Comparison of ENCODE assay signal across 10 cellular contexts in the genomic region with DNA sequence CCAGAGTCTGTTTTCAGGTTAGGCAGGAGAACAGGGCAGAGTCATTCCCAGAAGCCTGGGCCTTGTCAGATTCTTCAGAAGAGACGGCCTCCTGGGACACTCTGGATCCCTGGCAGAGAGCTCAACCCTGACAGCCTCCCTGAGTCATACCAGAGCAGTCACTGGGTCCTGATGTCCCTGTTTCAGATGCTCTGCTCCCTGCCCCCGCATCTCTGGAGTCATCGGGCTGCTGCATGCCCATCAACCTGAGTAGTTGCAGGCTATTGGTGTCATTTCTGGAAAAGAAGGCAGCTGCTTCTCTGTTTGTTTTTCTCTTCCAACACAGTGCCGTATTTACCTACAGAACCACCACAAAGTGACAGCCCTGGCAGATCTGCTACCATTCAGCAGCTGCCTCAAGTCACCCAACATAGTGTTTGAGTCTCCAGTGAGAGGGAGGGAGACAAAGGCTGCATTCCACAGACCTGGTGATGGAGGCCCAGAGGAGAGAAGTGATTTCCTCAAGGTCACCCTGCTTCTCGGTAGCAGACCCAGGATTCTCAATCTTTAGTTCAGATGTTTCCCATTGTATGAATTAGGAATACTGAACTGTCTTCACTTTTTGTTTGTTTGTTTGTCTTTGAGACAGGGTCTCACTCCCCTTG.
A peak's percentile ranks its signal among the peaks of the same experiment; 100 is the strongest.
DNase-seq lines count a peak whose midpoint lies in the region; ATAC-seq, FAIRE-seq and TF ChIP-seq lines count a peak whose summit lies in the region.
"Had no signal": no experiment of that assay in that cellular context is flagged by ENCODE, and none has a peak within 500 bp of the region (broad histone marks: within the 10 kb centered on the region; RNA-seq: fewer than 3 reads in every experiment).

No MANE protein-coding gene starts in this region.

- no TSS peak for BruUV-seq in K562 (replicated peaks; lab: Mats Ljungman, UMichigan)

- H3K27ac Mint-ChIP-seq in CD4-positive, alpha-beta memory T cell: peak overlapping the region in 1 of 7 donors; percentile 48

- no peaks in the 10 kb centered on the region for H4K20me1 ChIP-seq in K562 (replicated peaks; ENCODE audit: control insufficient read depth, insufficient read depth, low read length)
- H4K20me1 ChIP-seq: BLaER1 treated with 17β-estradiol and CSF1 and Interleukin-3, amounts not matched to agents 10 nM and 100 nM had no signal

- H3K9me3 Mint-ChIP-seq in CD4-positive, alpha-beta memory T cell: peaks cover 0 to 2% (median 0%) of the 10 kb centered on the region in 8 donors

- peak; percentile 29 for FAIRE-seq in K562 (lab: Jason Lieb, UNC)

- TF ChIP-seq POLR2A in NB4 (IDR thresholded peaks at IDR 0.05; ENCODE audit: extremely low read depth, insufficient read length) (no peak), K562 (conservative IDR thresholded peaks at IDR 0.05) (no peak)

- H3K4me3 ChIP-seq in right atrium auricular region (no peak overlapping the region), NB4 (ENCODE audit: low read depth, low read length) (no peak overlapping the region), K562 (no peak overlapping the region)
- no peak overlapping the region for H3K4me3 ChIP-seq in CD4-positive, alpha-beta memory T cell (ENCODE audit: low read length in 2 of 2)
- H3K4me3 ChIP-seq: BLaER1 treated with 17β-estradiol and CSF1 and Interleukin-3, amounts not matched to agents 10 nM and 100 nM had no signal

- in situ Hi-C loops in K562 (cut with MboI): no loop called here

- H3K27ac ChIP-seq in right atrium auricular region (peak overlapping the region in 1 of 2 donors; percentile 24), K562 (ENCODE audit: extremely low read depth, low read depth, low read length) (no peak overlapping the region)
- H3K27ac ChIP-seq in CD4-positive, alpha-beta memory T cell (ENCODE audit: low read depth, low read length): no peak overlapping the region
- H3K27ac ChIP-seq: BLaER1 treated with 17β-estradiol and CSF1 and Interleukin-3, amounts not matched to agents 10 nM and 100 nM had no signal

- TF ChIP-seq CTCF in right atrium auricular region (IDR thresholded peaks at IDR 0.05) (no peak), NB4 (IDR thresholded peaks at IDR 0.05; ENCODE audit: low read depth, low read length) (no peak), K562 (IDR thresholded peaks at IDR 0.05 in 2 of 3, conservative IDR thresholded peaks at IDR 0.05 in 1 of 3; ENCODE audit: insufficient read depth in 2 of 3, low read depth in 1 of 3, low read length in 3 of 3) (no peak)

- POLR2A ChIA-PET in K562 (lab: Yijun Ruan, JAX): interaction anchor here (0.8 kb wide), 1 partner anchor 9 kb away, joined by 3 read pairs; no protein-coding TSS in a partner anchor
- POLR2A ChIA-PET in CD4-positive, alpha-beta memory T cell (lab: Charles Lee; ENCODE audit: partially characterized antibody): no interaction called here

- no peaks in the 10 kb centered on the region for H3K27me3 ChIP-seq in right atrium auricular region
- no peaks in the 10 kb centered on the region for H3K27me3 ChIP-seq in K562 (ENCODE audit: control insufficient read depth in 2 of 2, insufficient read depth in 2 of 2, low read length in 2 of 2)
- H3K27me3 ChIP-seq in CD4-positive, alpha-beta memory T cell (ENCODE audit: insufficient read depth, low read length): no peaks in the 10 kb centered on the region
- H3K27me3 ChIP-seq: BLaER1 treated with 17β-estradiol and CSF1 and Interleukin-3, amounts not matched to agents 10 nM and 100 nM had no signal

- H3K4me1 ChIP-seq in right atrium auricular region (peaks cover 0 to 7% of the 10 kb centered on the region in 2 donors), K562 (replicated peaks in 1 of 2; ENCODE audit: control insufficient read depth in 2 of 2, insufficient read depth in 2 of 2, low read length in 2 of 2) (peaks cover 17 to 27% of the 10 kb centered on the region in 2 experiments)
- no peaks in the 10 kb centered on the region for H3K4me1 ChIP-seq in CD4-positive, alpha-beta memory T cell (ENCODE audit: insufficient read depth, low read length)

- intact Hi-C loops in Right ventricle myocardium inferior (cut with DNase I): loop anchor here (5.0 kb wide), 1 partner anchor 144 kb away; a partner anchor contains a TSS
- intact Hi-C loops in K562 (cut with micrococcal nuclease): no loop called here
- intact Hi-C loops in CD4-positive, alpha-beta memory T cell (cut with micrococcal nuclease): no loop called here

- ATAC-seq in Right ventricle myocardium inferior (peak; percentile 86), K562 (peak; percentile 39)
- ATAC-seq: Panc1 had no signal

- no peaks in the 10 kb centered on the region for H3K9me1 ChIP-seq in K562 (ENCODE audit: control insufficient read depth, insufficient read depth, low read length)

- no peaks in the 10 kb centered on the region for H3K36me3 ChIP-seq in right atrium auricular region
- no peaks in the 10 kb centered on the region for H3K36me3 ChIP-seq in K562 (ENCODE audit: control insufficient read depth, insufficient read depth, low read length)
- no peaks in the 10 kb centered on the region for H3K36me3 ChIP-seq in CD4-positive, alpha-beta memory T cell (ENCODE audit: insufficient read depth, low read length)
- H3K36me3 ChIP-seq: BLaER1 treated with 17β-estradiol and CSF1 and Interleukin-3, amounts not matched to agents 10 nM and 100 nM had no signal

- CTCF ChIA-PET in K562 (lab: Yijun Ruan, JAX; ENCODE audit: low intra/inter-chr PET ratio): no interaction called here
- CTCF ChIA-PET in CD4-positive, alpha-beta memory T cell (lab: Charles Lee; ENCODE audit: partially characterized antibody): no interaction called here

- WGBS in K562 (ENCODE audit: insufficient coverage, low coverage, missing lambda C conversion rate): 46% methylated on average over 5 of the region's 5 CpGs

- no peaks in the 10 kb centered on the region for H3K36me3 Mint-ChIP-seq in CD4-positive, alpha-beta memory T cell

- no peaks in the 10 kb centered on the region for H3K9me3 ChIP-seq in right atrium auricular region
- no peaks in the 10 kb centered on the region for H3K9me3 ChIP-seq in K562 (replicated peaks; ENCODE audit: control insufficient read depth, insufficient read depth, low read depth, low read length)
- H3K9me3 ChIP-seq in CD4-positive, alpha-beta memory T cell (ENCODE audit: control insufficient read depth in 1 of 2, low read length in 2 of 2): no peaks in the 10 kb centered on the region

- no peaks in the 10 kb centered on the region for H3K27me3 Mint-ChIP-seq in CD4-positive, alpha-beta memory T cell

- TF ChIP-seq RAD21 in K562 (CRISPR knock-in tag; conservative IDR thresholded peaks at IDR 0.05 in 1 of 2, IDR thresholded peaks at IDR 0.05 in 1 of 2): no peak

- no peak overlapping the region for H3K4me3 Mint-ChIP-seq in CD4-positive, alpha-beta memory T cell

- no peaks in the 10 kb centered on the region for H3K4me1 Mint-ChIP-seq in CD4-positive, alpha-beta memory T cell

- no peak overlapping the region for H3K9ac ChIP-seq in K562 (ENCODE audit: insufficient read depth in 1 of 2, low read depth in 2 of 2, low read length in 2 of 2)

- no peak for DNase-seq in Right ventricle myocardium inferior (ENCODE audit: missing footprints)
- DNase-seq in right atrium auricular region (ENCODE audit: low spot score): no peak
- peak; percentile 24 for DNase-seq in NB4 (ENCODE audit: low read depth)
- DNase-seq in K562 (ENCODE audit: extremely low read depth in 1 of 4, low spot score in 3 of 4): peak in 2 of 4 experiments; percentile 47 to 65
- peak; percentile 22 for DNase-seq in retina
- no peak for DNase-seq in HPDE6-E6E7 (ENCODE audit: extremely low spot score)
- no peak for DNase-seq in CD4-positive, alpha-beta memory T cell
- no peak for DNase-seq in mesenteric fat pad (ENCODE audit: low spot score)

- H3K4me2 ChIP-seq in K562 (ENCODE audit: insufficient read depth, low read length): no peak overlapping the region
- H3K4me2 ChIP-seq: BLaER1 treated with 17β-estradiol and CSF1 and Interleukin-3, amounts not matched to agents 10 nM and 100 nM had no signal

- 0 out of 2 replicates have a peak overlapping the region, but pooled peaks have one; percentile 11 for H2AFZ ChIP-seq in K562 (ENCODE audit: low read depth, low read length)

- no peak for TF ChIP-seq EP300 in K562 (IDR thresholded peaks at IDR 0.05; ENCODE audit: low read length)

- no peaks in the 10 kb centered on the region for H3K79me2 ChIP-seq in K562 (ENCODE audit: control insufficient read depth, insufficient read depth, low read length)

TF ChIP-seq in K562, 482 proteins besides CTCF, POLR2A, EP300 and RAD21 (continues in another document):
- TF ChIP-seq, protein P1, sequence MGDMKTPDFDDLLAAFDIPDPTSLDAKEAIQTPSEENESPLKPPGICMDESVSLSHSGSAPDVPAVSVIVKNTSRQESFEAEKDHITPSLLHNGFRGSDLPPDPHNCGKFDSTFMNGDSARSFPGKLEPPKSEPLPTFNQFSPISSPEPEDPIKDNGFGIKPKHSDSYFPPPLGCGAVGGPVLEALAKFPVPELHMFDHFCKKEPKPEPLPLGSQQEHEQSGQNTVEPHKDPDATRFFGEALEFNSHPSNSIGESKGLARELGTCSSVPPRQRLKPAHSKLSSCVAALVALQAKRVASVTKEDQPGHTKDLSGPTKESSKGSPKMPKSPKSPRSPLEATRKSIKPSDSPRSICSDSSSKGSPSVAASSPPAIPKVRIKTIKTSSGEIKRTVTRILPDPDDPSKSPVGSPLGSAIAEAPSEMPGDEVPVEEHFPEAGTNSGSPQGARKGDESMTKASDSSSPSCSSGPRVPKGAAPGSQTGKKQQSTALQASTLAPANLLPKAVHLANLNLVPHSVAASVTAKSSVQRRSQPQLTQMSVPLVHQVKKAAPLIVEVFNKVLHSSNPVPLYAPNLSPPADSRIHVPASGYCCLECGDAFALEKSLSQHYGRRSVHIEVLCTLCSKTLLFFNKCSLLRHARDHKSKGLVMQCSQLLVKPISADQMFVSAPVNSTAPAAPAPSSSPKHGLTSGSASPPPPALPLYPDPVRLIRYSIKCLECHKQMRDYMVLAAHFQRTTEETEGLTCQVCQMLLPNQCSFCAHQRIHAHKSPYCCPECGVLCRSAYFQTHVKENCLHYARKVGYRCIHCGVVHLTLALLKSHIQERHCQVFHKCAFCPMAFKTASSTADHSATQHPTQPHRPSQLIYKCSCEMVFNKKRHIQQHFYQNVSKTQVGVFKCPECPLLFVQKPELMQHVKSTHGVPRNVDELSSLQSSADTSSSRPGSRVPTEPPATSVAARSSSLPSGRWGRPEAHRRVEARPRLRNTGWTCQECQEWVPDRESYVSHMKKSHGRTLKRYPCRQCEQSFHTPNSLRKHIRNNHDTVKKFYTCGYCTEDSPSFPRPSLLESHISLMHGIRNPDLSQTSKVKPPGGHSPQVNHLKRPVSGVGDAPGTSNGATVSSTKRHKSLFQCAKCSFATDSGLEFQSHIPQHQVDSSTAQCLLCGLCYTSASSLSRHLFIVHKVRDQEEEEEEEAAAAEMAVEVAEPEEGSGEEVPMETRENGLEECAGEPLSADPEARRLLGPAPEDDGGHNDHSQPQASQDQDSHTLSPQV (IDR thresholded peaks at IDR 0.05): 0 out of 2 replicates have a peak, but pooled peaks have one; percentile 23
- TF ChIP-seq JUND (IDR thresholded peaks at IDR 0.05; ENCODE audit: borderline replicate concordance, low read depth, low read length) (peak; percentile 45; the same call in 1 of the 2 replicates), JUND (tag; IDR thresholded peaks at IDR 0.05; ENCODE audit: borderline replicate concordance, low read depth, low read length) (no peak)

Comparison
In these comparisons a context has a peak if more than half of its experiments do, and no peak if none do; other contexts are left out.
1. DNase-seq: peak in NB4 (single experiment) and retina (single experiment); none in Right ventricle myocardium inferior (single experiment), right atrium auricular region (single experiment), HPDE6-E6E7 (single experiment), CD4-positive, alpha-beta memory T cell (0 of 5) and mesenteric fat pad (single experiment).